ENCODE assay signal across 19 cellular contexts in the genomic region with DNA sequence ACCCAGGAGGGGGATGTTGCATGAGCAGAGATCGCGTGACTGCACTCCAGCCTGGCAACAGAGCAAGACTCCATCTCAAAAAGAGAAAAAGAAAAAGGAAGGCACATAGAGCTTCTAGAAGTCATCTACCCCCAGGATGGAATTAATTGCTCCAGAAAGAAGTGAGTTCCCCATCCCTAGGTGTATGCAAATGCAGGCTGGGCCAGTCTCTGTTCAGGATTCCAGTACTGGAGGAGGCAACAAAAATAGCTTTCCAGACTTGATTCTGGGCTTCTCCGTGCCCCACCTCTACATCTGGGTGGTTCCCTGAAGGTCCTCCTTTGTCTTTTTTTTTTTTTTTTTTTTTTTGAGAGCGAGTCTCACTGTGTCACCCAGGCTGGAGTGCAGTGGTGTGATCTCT. TPM values are rescaled to one million over a fixed set of nuclear protein-coding genes. Genes with fewer than 3 reads are reported as not detected.
DNase-seq lines count a peak whose midpoint lies in the region; ATAC-seq and TF ChIP-seq lines count a peak whose summit lies in the region.
"Had no signal": no experiment of that assay in that cellular context is flagged by ENCODE, and none has a peak within 500 bp of the region (broad histone marks: within the 10 kb centered on the region; RNA-seq: fewer than 3 reads in every experiment).

No MANE protein-coding gene starts in this region.

- H3K9me3 Mint-ChIP-seq in activated T-cell treated with anti-CD3 and anti-CD28 coated beads, Interleukin-2, amount 50 U/mL, for 24 hours: no peaks in the 10 kb centered on the region
- H3K9me3 Mint-ChIP-seq: activated CD4-positive, alpha-beta T cell treated with anti-CD3 and anti-CD28 coated beads, Interleukin-2, amount 10 ng/mL, durations not matched to agents 7 days and 5 days; immature natural killer cell had no signal

- no peak overlapping the region for H3K4me2 ChIP-seq in smooth muscle cell

- no peak for TF ChIP-seq CTCF in smooth muscle cell (IDR thresholded peaks at IDR 0.05; ENCODE audit: borderline replicate concordance, insufficient read depth, poor library complexity, severe bottlenecking)

- H3K27ac Mint-ChIP-seq in activated T-cell treated with anti-CD3 and anti-CD28 coated beads, Interleukin-2, amount 50 U/mL, for 24 hours: no peak overlapping the region
- H3K27ac Mint-ChIP-seq: activated CD4-positive, alpha-beta T cell treated with anti-CD3 and anti-CD28 coated beads, Interleukin-2, amount 10 ng/mL, durations not matched to agents 7 days and 5 days; activated naive CD8-positive, alpha-beta T cell; immature natural killer cell had no signal

- no peak overlapping the region for H2AFZ ChIP-seq in smooth muscle cell (ENCODE audit: low read depth)

- H3F3A ChIP-seq in smooth muscle cell (ENCODE audit: low read depth): no peaks in the 10 kb centered on the region

- H3K4me3 ChIP-seq in right cardiac atrium (ENCODE audit: low read length) (no peak overlapping the region), HUES48 (ENCODE audit: low read depth, low read length) (no peak overlapping the region), ectodermal cell (ENCODE audit: insufficient read depth, low read depth, low read length) (no peak overlapping the region), smooth muscle cell (no peak overlapping the region)
- H3K4me3 ChIP-seq: breast epithelium, ovary, SJCRH30 had no signal

- intact Hi-C loops in right cardiac atrium (cut with DNase I): no loop called here
- intact Hi-C loops in left ventricle myocardium superior (cut with micrococcal nuclease): no loop called here

- H3K79me2 ChIP-seq in smooth muscle cell (ENCODE audit: low read depth): no peaks in the 10 kb centered on the region

- H3K4me1 ChIP-seq in right cardiac atrium (ENCODE audit: control insufficient read depth, insufficient read depth, low read length) (no peaks in the 10 kb centered on the region), HUES48 (ENCODE audit: control insufficient read depth, insufficient read depth, low read length) (peaks cover 3% of the 10 kb centered on the region), ectodermal cell (ENCODE audit: control insufficient read depth, insufficient read depth, low read length) (peaks cover 10% of the 10 kb centered on the region), smooth muscle cell (ENCODE audit: low read depth) (no peaks in the 10 kb centered on the region)
- H3K4me1 ChIP-seq: breast epithelium, SJCRH30 had no signal

- DNase-seq in right cardiac atrium (peak in 1 of 3 donors; percentile 5), left ventricle myocardium superior (no peak), smooth muscle cell (lab: John Stamatoyannopoulos, UW; ENCODE audit: unreplicated experiment) (no peak), DMS114 treated with DMSO at 0.1 percent for 48 hours (lab: John Stamatoyannopoulos, UW; ENCODE audit: unreplicated experiment) (no peak)
- DNase-seq in stimulated activated CD4-positive, alpha-beta T cell treated with anti-CD3 and anti-CD28 coated beads, Interleukin-15, amount 100 ng/mL, for 24 hours: no peak
- no peak for DNase-seq in activated T-cell treated with anti-CD3 and anti-CD28 coated beads, Interleukin-2, amount 50 U/mL, for 24 hours
- DNase-seq: activated CD4-positive, alpha-beta T cell treated with anti-CD3 and anti-CD28 coated beads, Interleukin-2, amount 10 ng/mL, durations not matched to agents 7 days and 5 days; activated effector memory CD4-positive, alpha-beta T cell treated with Interleukin-2 at 50 U/mL for 16 hours; effector CD4-positive, alpha-beta T cell; immature natural killer cell; MM.1S; stimulated activated CD4-positive, alpha-beta T cell treated with anti-CD3 and anti-CD28 coated beads, Interleukin-4, amount 100 ng/mL, for 4 hours; T-helper 9 cell had no signal

- H3K4me3 Mint-ChIP-seq in activated T-cell treated with anti-CD3 and anti-CD28 coated beads, Interleukin-2, amount 50 U/mL, for 24 hours: no peak overlapping the region
- H3K4me3 Mint-ChIP-seq: activated CD4-positive, alpha-beta T cell treated with anti-CD3 and anti-CD28 coated beads, Interleukin-2, amount 10 ng/mL, durations not matched to agents 7 days and 5 days; activated naive CD8-positive, alpha-beta T cell; immature natural killer cell had no signal

- no peaks in the 10 kb centered on the region for H3K36me3 ChIP-seq in HUES48 (ENCODE audit: control insufficient read depth, insufficient read depth, low read length)
- no peaks in the 10 kb centered on the region for H3K36me3 ChIP-seq in ectodermal cell (ENCODE audit: control insufficient read depth, insufficient read depth, low read length)
- no peaks in the 10 kb centered on the region for H3K36me3 ChIP-seq in smooth muscle cell (ENCODE audit: low read depth)
- H3K36me3 ChIP-seq: breast epithelium, ovary, SJCRH30 had no signal

- peaks cover 4% of the 10 kb centered on the region for H3K4me1 Mint-ChIP-seq in activated T-cell treated with anti-CD3 and anti-CD28 coated beads, Interleukin-2, amount 50 U/mL, for 24 hours (ENCODE audit: low read depth)
- H3K4me1 Mint-ChIP-seq: activated CD4-positive, alpha-beta T cell treated with anti-CD3 and anti-CD28 coated beads, Interleukin-2, amount 10 ng/mL, durations not matched to agents 7 days and 5 days had no signal

- H3K27me3 ChIP-seq in right cardiac atrium (ENCODE audit: control insufficient read depth, insufficient read depth) (no peaks in the 10 kb centered on the region), HUES48 (ENCODE audit: control insufficient read depth, insufficient read depth, low read length) (no peaks in the 10 kb centered on the region), ectodermal cell (ENCODE audit: control insufficient read depth, insufficient read depth, low read length, poor library complexity, severe bottlenecking) (no peaks in the 10 kb centered on the region), smooth muscle cell (ENCODE audit: low read depth) (no peaks in the 10 kb centered on the region)
- H3K27me3 ChIP-seq: breast epithelium, ovary, SJCRH30 had no signal

- H4K20me1 ChIP-seq in smooth muscle cell (ENCODE audit: low read depth): peaks cover 23% of the 10 kb centered on the region

- H3K27me3 Mint-ChIP-seq in activated T-cell treated with anti-CD3 and anti-CD28 coated beads, Interleukin-2, amount 50 U/mL, for 24 hours: no peaks in the 10 kb centered on the region
- H3K27me3 Mint-ChIP-seq: activated CD4-positive, alpha-beta T cell treated with anti-CD3 and anti-CD28 coated beads, Interleukin-2, amount 10 ng/mL, durations not matched to agents 7 days and 5 days; activated naive CD8-positive, alpha-beta T cell had no signal

- H3K9ac ChIP-seq in HUES48 (ENCODE audit: low read depth, low read length): no peak overlapping the region
- H3K9ac ChIP-seq in smooth muscle cell (ENCODE audit: low read depth): no peak overlapping the region

- no peaks in the 10 kb centered on the region for H3K9me3 ChIP-seq in right cardiac atrium (ENCODE audit: control insufficient read depth, low read length)
- no peaks in the 10 kb centered on the region for H3K9me3 ChIP-seq in HUES48 (ENCODE audit: control insufficient read depth, insufficient read depth, low read length)
- H3K9me3 ChIP-seq in ectodermal cell (ENCODE audit: control insufficient read depth, low read length): no peaks in the 10 kb centered on the region
- H3K9me3 ChIP-seq in smooth muscle cell (replicated peaks; ENCODE audit: low read depth): no peaks in the 10 kb centered on the region
- H3K9me3 ChIP-seq: breast epithelium, ovary, SJCRH30 had no signal

- WGBS in right cardiac atrium: 87% methylated on average over 4 of the region's 4 CpGs
- WGBS in ectodermal cell, 2 experiments: 83 to 94% methylated on average over 4 of the region's 4 CpGs
- WGBS in smooth muscle cell (ENCODE audit: low lambda C conversion rate): 90% methylated on average over 4 of the region's 4 CpGs

- H3K27ac ChIP-seq in right cardiac atrium (ENCODE audit: low read length): peak overlapping the region; percentile 23
- peak overlapping the region; percentile 90 for H3K27ac ChIP-seq in HUES48 (ENCODE audit: low read depth, low read length)
- H3K27ac ChIP-seq in ectodermal cell (ENCODE audit: insufficient read depth, low read depth, low read length, poor library complexity, severe bottlenecking): peak overlapping the region; percentile 8
- peak overlapping the region; percentile 36 for H3K27ac ChIP-seq in smooth muscle cell (ENCODE audit: low read depth)
- H3K27ac ChIP-seq: SJCRH30 had no signal

- ATAC-seq in right cardiac atrium (no peak), left ventricle myocardium superior (no peak)

- no peaks in the 10 kb centered on the region for H3K36me3 Mint-ChIP-seq in activated T-cell treated with anti-CD3 and anti-CD28 coated beads, Interleukin-2, amount 50 U/mL, for 24 hours (ENCODE audit: low read depth)
- H3K36me3 Mint-ChIP-seq: activated naive CD8-positive, alpha-beta T cell; immature natural killer cell had no signal

RNA-seq across cellular contexts. Expression of a gene that starts 28.6 kb away (rescaled TPM):
- total RNA-seq in right cardiac atrium (10 to 100 TPM; 51.2 to 73.4 (median 58.3) TPM), left ventricle myocardium superior (29.0 TPM), smooth muscle cell (4.7 and 11.4 TPM in 2 replicates)
- polyA plus RNA-seq in right cardiac atrium (24.9 TPM), smooth muscle cell (2.7 and 4.3 TPM in 2 replicates)
- 20.3 TPM for polyA plus RNA-seq in ectodermal cell (2013, experiment 1 of 4)
- 22.5 TPM for polyA plus RNA-seq in ectodermal cell (2013, experiment 2 of 4)
- polyA plus RNA-seq in ectodermal cell (2013, experiment 3 of 4): 13.9 TPM
- polyA plus RNA-seq in ectodermal cell (2013, experiment 4 of 4): 16.5 TPM

Comparison
In these comparisons a context has a peak if more than half of its experiments do, and no peak if none do; other contexts are left out.
1. H3K27ac ChIP-seq: peak in every context shown above with its lines; median percentile 90 in HUES48; 36 in smooth muscle cell; 23 in right cardiac atrium; 8 in ectodermal cell.